Comparison of ENCODE assay signal across 32 cellular contexts in genomic region chr2:12434609-12435008, GRCh38.
"Had no signal": no experiment of that assay in that cellular context is flagged by ENCODE, and none has a peak within 500 bp of the region (broad histone marks: within the 10 kb centered on the region; RNA-seq: fewer than 3 reads in every experiment).

No MANE protein-coding gene starts in this region.

- H3K4me2 ChIP-seq: smooth muscle cell had no signal

- H3K4me1 ChIP-seq: lower lobe of right lung, pancreas, suprapubic skin, uterus had no signal

- H3K27ac ChIP-seq: coronary artery, esophagus squamous epithelium, lower lobe of right lung, pancreas, suprapubic skin, transverse colon, upper lobe of right lung, uterus had no signal

- FAIRE-seq: endometrium, pancreas had no signal

- H3K4me3 Mint-ChIP-seq: immature natural killer cell; mesothelial cell of epicardium; nephron progenitor cell; stimulated activated naive CD8-positive, alpha-beta T cell treated with anti-CD3 and anti-CD28 coated beads, Interleukin-15, amount 100 ng/mL, for 72 hours had no signal

- DNase-seq: dermis blood vessel endothelial cell; effector memory CD4-positive, alpha-beta T cell; esophagus squamous epithelium; foreskin melanocyte; hypothalamus; immature natural killer cell; islet precursor cell; kidney glomerular epithelial cell; left colon; left ventricle myocardium superior; lower lobe of right lung; mucosa of descending colon; naive B cell; nephron progenitor cell; occipital lobe; pancreas; stimulated activated CD4-positive, alpha-beta T cell treated with anti-CD3 and anti-CD28 coated beads, Interleukin-12 subunit alpha, Interleukin-12 subunit beta, amount 100 ng/mL, for 4 hours; stimulated activated CD4-positive, alpha-beta T cell treated with anti-CD3 and anti-CD28 coated beads, Interleukin-1b, Interleukin-23, amount 100 ng/mL, for 48 hours; stimulated activated CD4-positive, alpha-beta T cell treated with anti-CD3 and anti-CD28 coated beads, Interleukin-4, amount 100 ng/mL, for 1 hour; stimulated activated CD8-positive, alpha-beta memory T cell treated with anti-CD3 and anti-CD28 coated beads, Interleukin-4, amount 100 ng/mL, for 48 hours; stimulated activated naive CD4-positive, alpha-beta T cell; stimulated activated naive CD8-positive, alpha-beta T cell treated with anti-CD3 and anti-CD28 coated beads, Interleukin-15, amount 100 ng/mL, for 72 hours; transverse colon; upper lobe of right lung; uterus had no signal

- H3K27me3 ChIP-seq: esophagus squamous epithelium, pancreas, suprapubic skin, transverse colon, upper lobe of right lung, uterus had no signal

- H3K27ac Mint-ChIP-seq: immature natural killer cell; mesothelial cell of epicardium; naive B cell; nephron progenitor cell; progenitor cell of endocrine pancreas; stimulated activated naive CD8-positive, alpha-beta T cell treated with anti-CD3 and anti-CD28 coated beads, Interleukin-15, amount 100 ng/mL, for 72 hours had no signal

- ATAC-seq: left colon; left ventricle myocardium superior; lower lobe of right lung; mucosa of descending colon; pancreas; sciatic nerve; stimulated activated naive CD8-positive, alpha-beta T cell treated with anti-CD3 and anti-CD28 coated beads, Interleukin-15, amount 100 ng/mL, for 72 hours; upper lobe of right lung had no signal

- H3K36me3 ChIP-seq: esophagus squamous epithelium, lower lobe of right lung, pancreas, suprapubic skin, transverse colon, upper lobe of right lung, uterus had no signal

- H3K36me3 Mint-ChIP-seq: immature natural killer cell, mesothelial cell of epicardium, naive B cell had no signal

- H3K9me3 ChIP-seq: esophagus squamous epithelium, lower lobe of right lung, mucosa of descending colon, pancreas, suprapubic skin, transverse colon, upper lobe of right lung, uterus had no signal

- H3K9me3 Mint-ChIP-seq: immature natural killer cell; mesothelial cell of epicardium; naive B cell; nephron progenitor cell; stimulated activated naive CD8-positive, alpha-beta T cell treated with anti-CD3 and anti-CD28 coated beads, Interleukin-15, amount 100 ng/mL, for 72 hours had no signal

- H3K4me3 ChIP-seq: coronary artery, esophagus squamous epithelium, lower lobe of right lung, mucosa of descending colon, pancreas, smooth muscle cell, suprapubic skin, transverse colon, upper lobe of right lung, uterus had no signal

- H3K27me3 Mint-ChIP-seq: naive B cell; stimulated activated naive CD8-positive, alpha-beta T cell treated with anti-CD3 and anti-CD28 coated beads, Interleukin-15, amount 100 ng/mL, for 72 hours had no signal
